ENCODE assay signal across 7 cellular contexts in the genomic region with DNA sequence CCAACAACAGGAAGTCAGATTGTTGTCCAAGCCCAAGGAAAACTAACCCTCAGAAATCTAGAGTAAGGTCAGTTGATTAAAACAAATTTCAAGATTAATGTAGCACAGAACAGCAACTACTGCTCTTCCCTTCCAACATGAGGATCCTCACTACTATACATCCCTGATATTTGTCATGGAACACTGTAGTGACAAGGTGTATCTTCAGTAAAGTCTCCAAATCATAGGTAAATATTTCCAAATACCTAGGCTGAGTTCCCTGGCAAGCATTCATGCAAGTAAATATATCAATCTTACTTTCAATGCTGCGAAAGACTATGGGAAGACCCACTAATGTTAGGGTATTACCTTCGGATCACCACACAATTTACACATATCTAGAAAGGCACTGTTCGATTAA.
"Had no signal": no experiment of that assay in that cellular context is flagged by ENCODE, and none has a peak within 500 bp of the region (broad histone marks: within the 10 kb centered on the region; RNA-seq: fewer than 3 reads in every experiment).

No MANE protein-coding gene starts in this region.

- H3K4me3 ChIP-seq: K562 had no signal

- FAIRE-seq: HTR-8/SVneo, K562 had no signal

- DNase-seq: IMR-90, KBM-7, KG1 had no signal

- H3K27ac ChIP-seq: HL-60, KMS-11 had no signal

- H3K4me2 ChIP-seq: KMS-11 had no signal

- ATAC-seq: K562 had no signal

- H3K9ac ChIP-seq: KMS-11 had no signal
